ENCODE assay signal across 34 cellular contexts in genomic region chr1:151067185-151067584, GRCh38. TPM values are rescaled to one million over a fixed set of nuclear protein-coding genes. Genes with fewer than 3 reads are reported as not detected.
A peak's percentile ranks its signal among the peaks of the same experiment; 100 is the strongest.
DNase-seq lines count a peak whose midpoint lies in the region; ATAC-seq, FAIRE-seq and TF ChIP-seq lines count a peak whose summit lies in the region.
"Had no signal": no experiment of that assay in that cellular context is flagged by ENCODE, and none has a peak within 500 bp of the region (broad histone marks: within the 10 kb centered on the region; RNA-seq: fewer than 3 reads in every experiment).

No MANE protein-coding gene starts in this region.

- intact Hi-C loops in A673 (cut with micrococcal nuclease; ENCODE audit: unreplicated experiment) (no loop called here), mammary epithelial cell (cut with micrococcal nuclease) (no loop called here)
- intact Hi-C loops in CD4-positive, alpha-beta T cell (cut with DNase I, micrococcal nuclease) = no loop called here

- peak overlapping the region; percentile 58 for H3K27ac ChIP-seq in A673 (ENCODE audit: low read depth, low read length, poor library complexity, severe bottlenecking)
- H3K27ac ChIP-seq in CD4-positive, alpha-beta T cell (ENCODE audit: low read depth, low read length) = no peak overlapping the region
- no peak overlapping the region for H3K27ac ChIP-seq in astrocyte (ENCODE audit: low read depth, low read length)
- no peak overlapping the region for H3K27ac ChIP-seq in mammary epithelial cell (ENCODE audit: insufficient read depth, low read depth, low read length)
- H3K27ac ChIP-seq: BLaER1, HL-60, ovary, thoracic aorta had no signal

- dilution Hi-C loops in mammary epithelial cell (cut with HindIII; ENCODE audit: low sequenced_read_pairs) = no loop called here

- TF ChIP-seq CTCF in A673 (conservative IDR thresholded peaks at IDR 0.05; ENCODE audit: low read depth, low read length) (no peak), astrocyte (IDR thresholded peaks at IDR 0.05; ENCODE audit: insufficient read depth, low read depth, low read length) (no peak), neural crest cell (conservative IDR thresholded peaks at IDR 0.05) (no peak), mammary epithelial cell (conservative IDR thresholded peaks at IDR 0.05 in 1 of 2, IDR thresholded peaks at IDR 0.05 in 1 of 2; ENCODE audit: extremely low read depth in 1 of 2, insufficient read depth in 1 of 2, low read depth in 1 of 2, low read length in 2 of 2) (no peak)
- no peak for TF ChIP-seq CTCF in CD4-positive, alpha-beta T cell (IDR thresholded peaks at IDR 0.05)

- no peak for FAIRE-seq in astrocyte (lab: Jason Lieb, UNC)
- FAIRE-seq: kidney had no signal

- CTCF ChIA-PET in A673 (lab: Charles Lee) = no interaction called here
- CTCF ChIA-PET in CD4-positive, alpha-beta T cell (lab: Charles Lee) = interaction anchor here (0.6 to 1.4 kb wide), 3 partner anchors 8 to 43 kb away, joined by 3 to 8 read pairs (median 7); partner anchors contain the start of gene CDC42SE1
- CTCF ChIA-PET in mammary epithelial cell (lab: Charles Lee; ENCODE audit: low non-redundant PET) = no interaction called here

- peaks cover 36% of the 10 kb centered on the region for H4K20me1 ChIP-seq in astrocyte (ENCODE audit: insufficient read depth, low read length)
- H4K20me1 ChIP-seq in mammary epithelial cell (ENCODE audit: insufficient read depth, low read length) = no peaks in the 10 kb centered on the region

- no peak for DNase-seq in A673 (ENCODE audit: low spot score)
- DNase-seq in CD4-positive, alpha-beta T cell = no peak
- DNase-seq in astrocyte (ENCODE audit: low read depth) = no peak
- DNase-seq in neural crest cell (ENCODE audit: low read depth, low spot score) = no peak
- DNase-seq in mammary epithelial cell = no peak
- DNase-seq in effector memory CD8-positive, alpha-beta T cell = no peak
- DNase-seq: activated CD4-positive, alpha-beta T cell treated with anti-CD3 and anti-CD28 coated beads, Interleukin-2, amount 50 U/mL, for 48 hours; aorta; caudate nucleus; foreskin fibroblast; HCEC 1CT; kidney; midbrain; naive B cell; NCI-H1436; NCI-H2081 treated with DMSO at 0.1 percent for 48 hours; NCI-H2227 treated with DMSO at 0.1 percent for 48 hours; NCI-H526 treated with DMSO at 0.1 percent for 48 hours; NK-92 treated with Interleukin-12 subunit alpha and Interleukin-12 subunit beta, amount 100 ng/mL, for 24 hours; ovary; PC-3; retina; stimulated activated CD4-positive, alpha-beta T cell treated with anti-CD3 and anti-CD28 coated beads, Interleukin-1b, Interleukin-23, amount 100 ng/mL, for 48 hours had no signal

- H3K36me3 ChIP-seq in A673 (ENCODE audit: insufficient read depth, low read length, poor library complexity, severe bottlenecking) = peaks cover 43% of the 10 kb centered on the region
- H3K36me3 ChIP-seq in astrocyte (ENCODE audit: insufficient read depth, low read length) = peaks cover 21% of the 10 kb centered on the region
- H3K36me3 ChIP-seq in mammary epithelial cell (ENCODE audit: insufficient read depth, low read length) = no peaks in the 10 kb centered on the region
- H3K36me3 ChIP-seq: ovary, thoracic aorta had no signal

- POLR2A ChIA-PET in A673 (lab: Charles Lee; ENCODE audit: low non-redundant PET) = interaction anchor here (0.5 kb wide), 1 partner anchor 550 kb away, joined by 3 read pairs; no protein-coding TSS in a partner anchor
- POLR2A ChIA-PET in CD4-positive, alpha-beta T cell (lab: Charles Lee) = interaction anchor here (0.8 to 1.9 kb wide), 3 partner anchors 8 to 46 kb away, joined by 3 to 6 read pairs (median 4); partner anchors contain the start of gene CDC42SE1

- H3K4me1 Mint-ChIP-seq in CD4-positive, alpha-beta T cell (ENCODE audit: low read depth) = peaks cover 17% of the 10 kb centered on the region
- H3K4me1 Mint-ChIP-seq in astrocyte (ENCODE audit: low read depth, unreplicated experiment) = peaks cover 24% of the 10 kb centered on the region
- H3K4me1 Mint-ChIP-seq in neural crest cell = peaks cover 53% of the 10 kb centered on the region
- peaks cover 14% of the 10 kb centered on the region in 2 donors for H3K4me1 Mint-ChIP-seq in effector memory CD8-positive, alpha-beta T cell (ENCODE audit: low read depth in 2 of 2)

- in situ Hi-C loops in mammary epithelial cell (cut with MboI; ENCODE audit: low sequenced_read_pairs in 2 of 2) = no loop called here

- no peaks in the 10 kb centered on the region for H3K27me3 Mint-ChIP-seq in CD4-positive, alpha-beta T cell
- H3K27me3 Mint-ChIP-seq in astrocyte (ENCODE audit: low read depth, unreplicated experiment) = no peaks in the 10 kb centered on the region
- H3K27me3 Mint-ChIP-seq in neural crest cell (ENCODE audit: low read depth) = peaks cover 3% of the 10 kb centered on the region
- H3K27me3 Mint-ChIP-seq in effector memory CD8-positive, alpha-beta T cell = no peaks in the 10 kb centered on the region
- H3K27me3 Mint-ChIP-seq: activated naive CD4-positive, alpha-beta T cell treated with anti-CD3 and anti-CD28 coated beads, Interleukin-2, amount 50 U/mL, for 24 hours; dendritic cell treated with granulocyte-macrophage colony-stimulating factor and Interleukin-4, amounts not matched to agents 40 ng/mL and 50 ng/mL, for 4 days; naive B cell; stimulated activated naive CD8-positive, alpha-beta T cell treated with anti-CD3 and anti-CD28 coated beads, Interleukin-15, Interleukin-2, amounts not matched to agents 100 ng/mL and 50 ng/mL, for 24 hours had no signal

- H3K9ac ChIP-seq in astrocyte (ENCODE audit: low read length) (no peak overlapping the region), mammary epithelial cell (ENCODE audit: insufficient read depth, low read length) (no peak overlapping the region)
- H3K9ac ChIP-seq: BLaER1 had no signal

- no peak overlapping the region for H3K27ac Mint-ChIP-seq in CD4-positive, alpha-beta T cell
- no peak overlapping the region for H3K27ac Mint-ChIP-seq in astrocyte (ENCODE audit: unreplicated experiment)
- peak overlapping the region; percentile 53 for H3K27ac Mint-ChIP-seq in neural crest cell (ENCODE audit: unreplicated experiment)
- peak overlapping the region in 1 of 2 donors; percentile 39 for H3K27ac Mint-ChIP-seq in effector memory CD8-positive, alpha-beta T cell
- H3K27ac Mint-ChIP-seq: activated T-helper 1 cell treated with anti-CD3 and anti-CD28 coated beads, Interleukin-12 subunit alpha, Interleukin-12 subunit beta, Interleukin-2, Interleukin-4 antibody, amounts not matched to agents 30 ng/mL and 10 ng/mL and 1 ng/mL, durations not matched to agents 14 hours and 24 hours and 36 hours; dendritic cell treated with granulocyte-macrophage colony-stimulating factor and Interleukin-4, amounts not matched to agents 40 ng/mL and 50 ng/mL, for 4 days; stimulated activated naive CD8-positive, alpha-beta T cell treated with anti-CD3 and anti-CD28 coated beads, Interleukin-15, Interleukin-2, amounts not matched to agents 100 ng/mL and 50 ng/mL, for 24 hours had no signal

- peaks cover 15% of the 10 kb centered on the region for H3K36me3 Mint-ChIP-seq in CD4-positive, alpha-beta T cell (ENCODE audit: low read depth)
- peaks cover 17% of the 10 kb centered on the region for H3K36me3 Mint-ChIP-seq in astrocyte (ENCODE audit: low read depth, unreplicated experiment)
- peaks cover 25% of the 10 kb centered on the region for H3K36me3 Mint-ChIP-seq in neural crest cell (ENCODE audit: low read depth)
- H3K36me3 Mint-ChIP-seq in effector memory CD8-positive, alpha-beta T cell (ENCODE audit: insufficient read depth) = peaks cover 29% of the 10 kb centered on the region
- H3K36me3 Mint-ChIP-seq: activated naive CD4-positive, alpha-beta T cell treated with anti-CD3 and anti-CD28 coated beads, Interleukin-2, amount 50 U/mL, for 24 hours had no signal

- H3K79me2 ChIP-seq in astrocyte (ENCODE audit: insufficient read depth, low read length) (peaks cover 74% of the 10 kb centered on the region), mammary epithelial cell (ENCODE audit: insufficient read depth, low read length) (peaks cover 32% of the 10 kb centered on the region)

- H3K4me3 ChIP-seq in A673 (ENCODE audit: low read depth, low read length, poor library complexity, severe bottlenecking) (no peak overlapping the region), astrocyte (ENCODE audit: insufficient read depth, low read depth, low read length) (no peak overlapping the region), mammary epithelial cell (replicated peaks in 1 of 3; ENCODE audit: insufficient read depth in 1 of 3, low read depth in 2 of 3, low read length in 3 of 3) (no peak overlapping the region)
- H3K4me3 ChIP-seq: BLaER1, ovary, thoracic aorta had no signal

- no peaks in the 10 kb centered on the region for H3K9me3 Mint-ChIP-seq in CD4-positive, alpha-beta T cell
- H3K9me3 Mint-ChIP-seq in astrocyte (ENCODE audit: unreplicated experiment) (no peaks in the 10 kb centered on the region), neural crest cell (no peaks in the 10 kb centered on the region)
- H3K9me3 Mint-ChIP-seq in effector memory CD8-positive, alpha-beta T cell = no peaks in the 10 kb centered on the region
- H3K9me3 Mint-ChIP-seq: activated naive CD4-positive, alpha-beta T cell treated with anti-CD3 and anti-CD28 coated beads, Interleukin-2, amount 50 U/mL, for 24 hours; activated T-helper 1 cell treated with anti-CD3 and anti-CD28 coated beads, Interleukin-12 subunit alpha, Interleukin-12 subunit beta, Interleukin-2, Interleukin-4 antibody, amounts not matched to agents 30 ng/mL and 10 ng/mL and 1 ng/mL, durations not matched to agents 14 hours and 24 hours and 36 hours; dendritic cell treated with granulocyte-macrophage colony-stimulating factor and Interleukin-4, amounts not matched to agents 40 ng/mL and 50 ng/mL, for 4 days; naive B cell; stimulated activated naive CD8-positive, alpha-beta T cell treated with anti-CD3 and anti-CD28 coated beads, Interleukin-15, Interleukin-2, amounts not matched to agents 100 ng/mL and 50 ng/mL, for 24 hours had no signal

- H3K4me3 Mint-ChIP-seq in CD4-positive, alpha-beta T cell = peak overlapping the region; percentile 11
- H3K4me3 Mint-ChIP-seq in astrocyte (ENCODE audit: unreplicated experiment) = peak overlapping the region; percentile 31
- H3K4me3 Mint-ChIP-seq in neural crest cell = peak overlapping the region; percentile 43
- no peak overlapping the region for H3K4me3 Mint-ChIP-seq in effector memory CD8-positive, alpha-beta T cell
- H3K4me3 Mint-ChIP-seq: activated naive CD4-positive, alpha-beta T cell treated with anti-CD3 and anti-CD28 coated beads, Interleukin-2, amount 50 U/mL, for 24 hours; activated T-helper 1 cell treated with anti-CD3 and anti-CD28 coated beads, Interleukin-12 subunit alpha, Interleukin-12 subunit beta, Interleukin-2, Interleukin-4 antibody, amounts not matched to agents 30 ng/mL and 10 ng/mL and 1 ng/mL, durations not matched to agents 14 hours and 24 hours and 36 hours; dendritic cell treated with granulocyte-macrophage colony-stimulating factor and Interleukin-4, amounts not matched to agents 40 ng/mL and 50 ng/mL, for 4 days; stimulated activated naive CD8-positive, alpha-beta T cell treated with anti-CD3 and anti-CD28 coated beads, Interleukin-15, Interleukin-2, amounts not matched to agents 100 ng/mL and 50 ng/mL, for 24 hours had no signal

- H3K9me3 ChIP-seq in A673 (ENCODE audit: low read depth, low read length, poor library complexity, severe bottlenecking) (no peaks in the 10 kb centered on the region), astrocyte (ENCODE audit: insufficient read depth, low read depth, low read length) (no peaks in the 10 kb centered on the region), mammary epithelial cell (replicated peaks; ENCODE audit: insufficient read depth, low read length) (no peaks in the 10 kb centered on the region)
- no peaks in the 10 kb centered on the region for H3K9me3 ChIP-seq in CD4-positive, alpha-beta T cell (ENCODE audit: control insufficient read depth, low read length)
- H3K9me3 ChIP-seq: BLaER1, ovary, thoracic aorta had no signal

- WGBS in mammary epithelial cell (ENCODE audit: low coverage, missing lambda C conversion rate) = 76% methylated on average over 4 of the region's 4 CpGs

- H2AFZ ChIP-seq in astrocyte (ENCODE audit: low read depth, low read length) = no peak overlapping the region
- no peak overlapping the region for H2AFZ ChIP-seq in mammary epithelial cell (ENCODE audit: low read depth, low read length)

- H3K27me3 ChIP-seq in A673 (replicated peaks; ENCODE audit: insufficient read depth, low read depth, low read length, poor library complexity) (no peaks in the 10 kb centered on the region), astrocyte (ENCODE audit: insufficient read depth, low read length) (no peaks in the 10 kb centered on the region), mammary epithelial cell (ENCODE audit: insufficient read depth, low read length) (no peaks in the 10 kb centered on the region)
- H3K27me3 ChIP-seq in CD4-positive, alpha-beta T cell (ENCODE audit: control insufficient read depth, insufficient read depth, low read length) = no peaks in the 10 kb centered on the region
- H3K27me3 ChIP-seq: BLaER1, ovary had no signal

- ATAC-seq in CD4-positive, alpha-beta T cell (ENCODE audit: poor library complexity) = no peak
- ATAC-seq in GM21786 (IDR thresholded peaks at IDR 0.05; ENCODE audit: unreplicated experiment) = no peak
- ATAC-seq in effector memory CD8-positive, alpha-beta T cell (replicated peaks) = no peak
- ATAC-seq: activated CD4-positive, CD25-positive, alpha-beta regulatory T cell treated with anti-CD3 and anti-CD28 coated beads, Interleukin-2, amount 50 U/mL, for 24 hours; esophagus mucosa; PC-3 had no signal

- no TSS peak for BruUV-seq in A673 (replicated peaks; lab: Mats Ljungman, UMichigan)
- no TSS peak for BruUV-seq in mammary epithelial cell (replicated peaks; lab: Mats Ljungman, UMichigan)

- peaks cover 20% of the 10 kb centered on the region for H3K4me1 ChIP-seq in A673 (ENCODE audit: insufficient read depth, low read length, poor library complexity, severe bottlenecking)
- peaks cover 13% of the 10 kb centered on the region for H3K4me1 ChIP-seq in astrocyte (ENCODE audit: insufficient read depth, low read length)
- peaks cover 15% of the 10 kb centered on the region for H3K4me1 ChIP-seq in mammary epithelial cell (ENCODE audit: insufficient read depth, low read length)

- H3K4me2 ChIP-seq in astrocyte (ENCODE audit: low read length) (no peak overlapping the region), mammary epithelial cell (ENCODE audit: insufficient read depth, low read depth, low read length) (no peak overlapping the region)
- H3K4me2 ChIP-seq: BLaER1 had no signal

RNA-seq across cellular contexts. Expression of gene GABPB2, which starts 3.4 kb away (rescaled TPM):
- total RNA-seq in A673 (2021) (11.1 and 12.5 TPM in 2 replicates), astrocyte (3.6 and 3.8 TPM in 2 replicates), neural crest cell (6.1 and 7.8 TPM in 2 replicates), mammary epithelial cell (10 to 100 TPM in 1 of 2 donors, 1 to 10 TPM in 1; 9.2 to 10.7 TPM)
- total RNA-seq in CD4-positive, alpha-beta T cell = 10 to 100 TPM; 23.7 to 25.5 TPM
- polyA plus RNA-seq in mammary epithelial cell = 6.7 TPM
- 11.4 TPM for polyA minus RNA-seq in mammary epithelial cell

RNA-seq across cellular contexts. Expression of gene MLLT11, which starts 7.0 kb away (rescaled TPM):
- total RNA-seq in A673 (2021) (91.9 and 108 TPM in 2 replicates), astrocyte (69.3 and 77.4 TPM in 2 replicates), neural crest cell (63.9 and 66.1 TPM in 2 replicates), mammary epithelial cell (1 to 10 TPM; 7.6 to 8.2 TPM)
- total RNA-seq in CD4-positive, alpha-beta T cell = 1 to 10 TPM; 2.8 to 2.9 TPM
- 11.1 TPM for polyA plus RNA-seq in mammary epithelial cell
- polyA minus RNA-seq in mammary epithelial cell = 5.6 TPM

RNA-seq across cellular contexts. Expression of gene CDC42SE1, which starts 7.8 kb away (rescaled TPM):
- total RNA-seq in A673 (2021) (57.5 and 63.8 TPM in 2 replicates), astrocyte (107 and 116 TPM in 2 replicates), neural crest cell (111 and 115 TPM in 2 replicates), mammary epithelial cell (100 to 1,000 TPM; 112 to 160 TPM)
- total RNA-seq in CD4-positive, alpha-beta T cell = 100 to 1,000 TPM; 401 to 404 TPM
- 80.2 TPM for polyA plus RNA-seq in mammary epithelial cell
- 116 TPM for polyA minus RNA-seq in mammary epithelial cell

RNA-seq across cellular contexts. Expression of gene C1orf56, which starts 19.6 kb away (rescaled TPM):
- total RNA-seq in A673 (2021) = 2.9 and 3.9 TPM in 2 replicates
- total RNA-seq in CD4-positive, alpha-beta T cell = 1 to 10 TPM in 1 of 2 experiments, under 1 TPM in 1; 0.58 to 1.2 TPM
- 1.3 and 1.7 TPM in 2 replicates for total RNA-seq in astrocyte
- 6.3 and 8.0 TPM in 2 replicates for total RNA-seq in neural crest cell
- total RNA-seq in mammary epithelial cell = 1 to 10 TPM; 1.5 to 1.7 TPM
- polyA plus RNA-seq in mammary epithelial cell = 0.66 TPM
- polyA minus RNA-seq in mammary epithelial cell = not detected

RNA-seq across cellular contexts. Expression of gene BNIPL, which starts 30.8 kb away (rescaled TPM):
- 1.5 and 3.5 TPM in 2 replicates for total RNA-seq in A673 (2021)
- under 1 TPM; 0.30 to 0.42 TPM for total RNA-seq in CD4-positive, alpha-beta T cell
- 0.29 and 0.73 TPM in 2 replicates for total RNA-seq in astrocyte
- 0.79 and 1.1 TPM in 2 replicates for total RNA-seq in neural crest cell
- total RNA-seq in mammary epithelial cell = under 1 TPM; 0.17 to 0.47 TPM
- 0.42 TPM for polyA plus RNA-seq in mammary epithelial cell
- not detected for polyA minus RNA-seq in mammary epithelial cell
- total RNA-seq: G401 had no signal

Comparison
In these comparisons a context has a peak if more than half of its experiments do, and no peak if none do; other contexts are left out.
1. H3K4me3 Mint-ChIP-seq: peak in CD4-positive, alpha-beta T cell (single experiment), astrocyte (single experiment) and neural crest cell (single experiment); none in effector memory CD8-positive, alpha-beta T cell (0 of 2).